In the genomic region with DNA sequence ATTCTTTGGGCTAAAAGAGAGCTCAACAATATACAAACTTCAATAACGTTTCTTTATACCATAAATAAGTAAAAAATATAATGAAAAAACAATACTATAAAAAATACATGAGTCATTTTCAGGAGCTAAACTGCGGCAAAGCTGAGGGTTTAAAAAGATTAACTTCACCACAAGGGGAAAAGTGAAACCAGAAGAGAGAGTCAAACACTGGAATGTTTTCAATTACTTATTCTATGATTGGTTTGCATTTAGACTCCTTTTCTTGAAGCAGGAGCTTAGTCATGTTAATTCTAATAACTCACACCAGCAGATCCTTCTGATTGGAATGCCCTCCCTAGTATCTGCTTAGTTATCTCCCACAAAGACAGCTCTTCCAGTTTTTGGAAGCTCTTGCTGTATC, we compare ENCODE assay signal across 13 cellular contexts.
DNase-seq lines count a peak whose midpoint lies in the region; FAIRE-seq and TF ChIP-seq lines count a peak whose summit lies in the region.
"Had no signal": no experiment of that assay in that cellular context is flagged by ENCODE, and none has a peak within 500 bp of the region (broad histone marks: within the 10 kb centered on the region; RNA-seq: fewer than 3 reads in every experiment).

No MANE protein-coding gene starts in this region.

- intact Hi-C loops in uterus (cut with DNase I; ENCODE audit: low total_unique reads), result no loop called here

- H3K4me3 ChIP-seq in osteoblast (ENCODE audit: insufficient read depth, low read length), result no peak overlapping the region
- no peak overlapping the region for H3K4me3 ChIP-seq in uterus
- H3K4me3 ChIP-seq: transverse colon had no signal

- peak; percentile 80 for DNase-seq in GM03348 (ENCODE audit: low spot score)
- DNase-seq in RPMI7951 (ENCODE audit: low read depth), result peak; percentile 80
- peak; percentile 31 for DNase-seq in epithelial cell of prostate (ENCODE audit: low read depth, low spot score)
- peak; percentile 74 for DNase-seq in osteoblast (ENCODE audit: insufficient read length, low spot score, missing footprints)
- no peak for DNase-seq in activated CD4-positive, alpha-beta T cell treated with anti-CD3 and anti-CD28 coated beads for 48 hours
- DNase-seq in SHP77 (lab: John Stamatoyannopoulos, UW), result no peak
- DNase-seq in uterus, result no peak
- no peak for DNase-seq in D721Med (ENCODE audit: insufficient read length, low spot score)
- DNase-seq: activated effector memory CD4-positive, alpha-beta T cell treated with Interleukin-2 at 50 U/mL for 16 hours; DMS153; transverse colon had no signal

- H2AFZ ChIP-seq in osteoblast (ENCODE audit: low read length), result no peak overlapping the region

- no peak for FAIRE-seq in D721Med (lab: Jason Lieb, UNC)
- FAIRE-seq: islet of Langerhans, TTC549 had no signal

- no peaks in the 10 kb centered on the region for H3K79me2 ChIP-seq in osteoblast (ENCODE audit: insufficient read depth, low read length)

- H3K4me2 ChIP-seq in osteoblast (ENCODE audit: insufficient read depth, low read length), result peak overlapping the region; percentile 34

- H3K27ac ChIP-seq in epithelial cell of prostate (no peak overlapping the region), osteoblast (ENCODE audit: low read depth, low read length) (peak overlapping the region; percentile 41), uterus (no peak overlapping the region)
- H3K27ac ChIP-seq: transverse colon had no signal

- H3K4me1 ChIP-seq in osteoblast (ENCODE audit: insufficient read depth, low read length) (peaks cover 9% of the 10 kb centered on the region), uterus (no peaks in the 10 kb centered on the region)
- H3K4me1 ChIP-seq: transverse colon had no signal

- H4K20me1 ChIP-seq in osteoblast (ENCODE audit: insufficient read depth, low read length), result no peaks in the 10 kb centered on the region

- TF ChIP-seq CTCF in osteoblast (IDR thresholded peaks at IDR 0.05; ENCODE audit: extremely low read depth, low read depth, low read length), result no peak
- no peak for TF ChIP-seq CTCF in uterus (IDR thresholded peaks at IDR 0.05)
- no peak for TF ChIP-seq CTCF in D721Med (IDR thresholded peaks at IDR 0.05; ENCODE audit: insufficient read depth, missing control alignments)

- H3K9me3 ChIP-seq in osteoblast (ENCODE audit: low read depth, low read length), result no peaks in the 10 kb centered on the region
- H3K9me3 ChIP-seq in uterus, result no peaks in the 10 kb centered on the region
- H3K9me3 ChIP-seq: transverse colon had no signal

- no peak for TF ChIP-seq POLR2A in uterus (IDR thresholded peaks at IDR 0.05)

- H3K36me3 ChIP-seq in osteoblast (ENCODE audit: insufficient read depth, low read length) (no peaks in the 10 kb centered on the region), uterus (no peaks in the 10 kb centered on the region)
- H3K36me3 ChIP-seq: transverse colon had no signal

- H3K27me3 ChIP-seq in osteoblast (ENCODE audit: insufficient read depth, low read length) (no peaks in the 10 kb centered on the region), uterus (no peaks in the 10 kb centered on the region)
- H3K27me3 ChIP-seq: transverse colon had no signal

Comparison
In these comparisons a context has a peak if more than half of its experiments do, and no peak if none do; other contexts are left out.
1. DNase-seq: peak in GM03348 (single experiment), RPMI7951 (single experiment), epithelial cell of prostate (single experiment) and osteoblast (single experiment); none in activated CD4-positive, alpha-beta T cell treated with anti-CD3 and anti-CD28 coated beads for 48 hours (single experiment), SHP77 (0 of 2), uterus (0 of 2) and D721Med (single experiment).